In genomic region chr1:40404670-40405462, GRCh38 we compare ENCODE assay signal across 9 cellular contexts. TPM values are rescaled to one million over a fixed set of nuclear protein-coding genes. Genes with fewer than 3 reads are reported as not detected.
DNase-seq lines count a peak whose midpoint lies in the region; ATAC-seq and TF ChIP-seq lines count a peak whose summit lies in the region.
"Had no signal": no experiment of that assay in that cellular context is flagged by ENCODE, and none has a peak within 500 bp of the region (broad histone marks: within the 10 kb centered on the region; RNA-seq: fewer than 3 reads in every experiment).

No MANE protein-coding gene starts in this region.

- WGBS in ovary, 3 donors: 42 to 45% (median 42%) methylated on average over 11 of the region's 11 CpGs

- H3K4me3 Mint-ChIP-seq in activated CD4-positive, alpha-beta T cell treated with anti-CD3 and anti-CD28 coated beads, Interleukin-2, amount 10 ng/mL, durations not matched to agents 24 days and 14 days: peak overlapping the region; percentile 77

- H3K27me3 Mint-ChIP-seq in activated CD4-positive, alpha-beta T cell treated with anti-CD3 and anti-CD28 coated beads, Interleukin-2, amount 10 ng/mL, durations not matched to agents 24 days and 14 days: no peaks in the 10 kb centered on the region

- H3K4me1 ChIP-seq in fibroblast of lung (ENCODE audit: control insufficient read depth, extremely low read depth, insufficient read depth, low read length) (peaks cover 2% of the 10 kb centered on the region), ovary (ENCODE audit: insufficient read depth) (no peaks in the 10 kb centered on the region)

- H3K9me3 ChIP-seq in fibroblast of lung (ENCODE audit: control insufficient read depth, insufficient read depth, low read depth, low read length) (no peaks in the 10 kb centered on the region), ovary (no peaks in the 10 kb centered on the region)

- ATAC-seq in GM18498 (IDR thresholded peaks at IDR 0.05; ENCODE audit: unreplicated experiment) (no peak), HG02981 (IDR thresholded peaks at IDR 0.05; ENCODE audit: unreplicated experiment) (no peak)

- no peak overlapping the region for H3K9ac ChIP-seq in fibroblast of lung (ENCODE audit: insufficient read depth, low read length)

- peak; percentile 68 for TF ChIP-seq CTCF in GM12873 (IDR thresholded peaks at IDR 0.05; ENCODE audit: insufficient read depth, low read depth, low read length, missing control alignments)
- TF ChIP-seq CTCF in fibroblast of lung (conservative IDR thresholded peaks at IDR 0.05 in 1 of 2, IDR thresholded peaks at IDR 0.05 in 1 of 2; ENCODE audit: low read depth in 1 of 2, low read length in 2 of 2): peak; percentile 68 to 77
- peak; percentile 73 to 81 (median 80) for TF ChIP-seq CTCF in ovary (IDR thresholded peaks at IDR 0.05)

- DNase-seq in Ammon's horn (ENCODE audit: low spot score) (peak; percentile 80), NCI-H2196 (lab: John Stamatoyannopoulos, UW; ENCODE audit: unreplicated experiment) (peak; percentile 55), fibroblast of lung (ENCODE audit: low read depth in 2 of 2) (peak; percentile 54 to 83), ovary (peak in 1 of 5 donors; percentile 40)
- peak; percentile 82 for DNase-seq in activated CD4-positive, alpha-beta T cell treated with anti-CD3 and anti-CD28 coated beads, Interleukin-2, amount 10 ng/mL, durations not matched to agents 24 days and 14 days

- no peak for TF ChIP-seq EP300 in ovary (IDR thresholded peaks at IDR 0.05)

- peaks cover 45% of the 10 kb centered on the region for H3K36me3 Mint-ChIP-seq in activated CD4-positive, alpha-beta T cell treated with anti-CD3 and anti-CD28 coated beads, Interleukin-2, amount 10 ng/mL, durations not matched to agents 24 days and 14 days (ENCODE audit: low read depth)

- intact Hi-C loops in activated CD4-positive, alpha-beta T cell treated with anti-CD3 and anti-CD28 coated beads, Interleukin-2, amount 10 ng/mL, durations not matched to agents 24 days and 14 days (cut with micrococcal nuclease): loop anchor here (1.0 to 5.0 kb wide), 4 partner anchors 20 to 252 kb away; no protein-coding TSS in a partner anchor
- intact Hi-C loops in ovary (cut with DNase I): loop anchor here (5.0 to 10.0 kb wide), 4 partner anchors 60 to 263 kb away; no protein-coding TSS in a partner anchor

- H3K36me3 ChIP-seq in fibroblast of lung (ENCODE audit: control insufficient read depth, insufficient read depth, low read length): no peaks in the 10 kb centered on the region
- no peaks in the 10 kb centered on the region for H3K36me3 ChIP-seq in ovary

- H3K27ac ChIP-seq in fibroblast of lung (ENCODE audit: insufficient read depth, low read length) (no peak overlapping the region), ovary (no peak overlapping the region)

- H3K27me3 ChIP-seq in fibroblast of lung (ENCODE audit: control insufficient read depth, insufficient read depth, low read length) (no peaks in the 10 kb centered on the region), ovary (no peaks in the 10 kb centered on the region)

- peaks cover 50% of the 10 kb centered on the region for H3K4me1 Mint-ChIP-seq in activated CD4-positive, alpha-beta T cell treated with anti-CD3 and anti-CD28 coated beads, Interleukin-2, amount 10 ng/mL, durations not matched to agents 24 days and 14 days

- H4K20me1 ChIP-seq in fibroblast of lung (ENCODE audit: control insufficient read depth, extremely low read depth, insufficient read depth, low read length): no peaks in the 10 kb centered on the region

- peak overlapping the region; percentile 12 for H2AFZ ChIP-seq in fibroblast of lung (ENCODE audit: low read length)

- H3K4me2 ChIP-seq in fibroblast of lung (ENCODE audit: extremely low read depth, insufficient read depth, low read length): peak overlapping the region; percentile 45

- TF ChIP-seq POLR2A in ovary (IDR thresholded peaks at IDR 0.05): no peak

- H3K4me3 ChIP-seq in fibroblast of lung (replicated peaks in 1 of 4; ENCODE audit: control extremely low read depth in 1 of 4, insufficient read depth in 1 of 4, low read depth in 3 of 4, low read length in 4 of 4) (no peak overlapping the region), ovary (no peak overlapping the region)
- H3K4me3 ChIP-seq: skin epidermis had no signal

- H3K27ac Mint-ChIP-seq in activated CD4-positive, alpha-beta T cell treated with anti-CD3 and anti-CD28 coated beads, Interleukin-2, amount 10 ng/mL, durations not matched to agents 24 days and 14 days: peak overlapping the region; percentile 95

- peaks cover 4% of the 10 kb centered on the region for H3K9me3 Mint-ChIP-seq in activated CD4-positive, alpha-beta T cell treated with anti-CD3 and anti-CD28 coated beads, Interleukin-2, amount 10 ng/mL, durations not matched to agents 24 days and 14 days

- peaks cover 40% of the 10 kb centered on the region for H3K79me2 ChIP-seq in fibroblast of lung (ENCODE audit: control insufficient read depth, insufficient read depth, low read length)

RNA-seq across cellular contexts. Expression of gene SMAP2, which starts 31.3 kb away (rescaled TPM):
- 156 and 157 TPM in 2 replicates for total RNA-seq in activated CD4-positive, alpha-beta T cell treated with anti-CD3 and anti-CD28 coated beads, Interleukin-2, amount 10 ng/mL, durations not matched to agents 24 days and 14 days
- total RNA-seq in fibroblast of lung: 7.7 and 16.7 TPM in 2 replicates
- 28.7 and 35.0 TPM in 2 replicates for polyA plus RNA-seq in fibroblast of lung
- polyA plus RNA-seq in fibroblast of lung (2012): 26.8 and 31.1 TPM in 2 replicates
- 40.1 and 46.1 TPM in 2 replicates for polyA minus RNA-seq in fibroblast of lung (ENCODE audit: low replicate concordance)
- total RNA-seq in ovary: 10 to 100 TPM; 11.6 to 25.7 (median 15.4) TPM
- 10 to 100 TPM; 10.7 to 72.0 TPM for polyA plus RNA-seq in ovary

RNA-seq across cellular contexts. Expression of gene ZFP69B, which starts 45.4 kb away (rescaled TPM):
- 5.5 and 6.3 TPM in 2 replicates for total RNA-seq in activated CD4-positive, alpha-beta T cell treated with anti-CD3 and anti-CD28 coated beads, Interleukin-2, amount 10 ng/mL, durations not matched to agents 24 days and 14 days
- 1.3 and 2.5 TPM in 2 replicates for total RNA-seq in fibroblast of lung
- 2.7 and 3.5 TPM in 2 replicates for polyA plus RNA-seq in fibroblast of lung
- 1.5 and 1.7 TPM in 2 replicates for polyA plus RNA-seq in fibroblast of lung (2012)
- polyA minus RNA-seq in fibroblast of lung (ENCODE audit: low replicate concordance): 1.0 TPM in 1 of 2 replicates, not detected in the other
- 1 to 10 TPM in 5 of 7 donors, under 1 TPM in 2; 0.60 to 3.4 (median 1.2) TPM for total RNA-seq in ovary
- 1 to 10 TPM in 1 of 2 donors, under 1 TPM in 1; 0.64 to 1.5 TPM for polyA plus RNA-seq in ovary
